6 cellular contexts compared by ENCODE assay signal in genomic region chr1:40221471-40221905, GRCh38. TPM values are rescaled to one million over a fixed set of nuclear protein-coding genes. Genes with fewer than 3 reads are reported as not detected.
"Had no signal": no experiment of that assay in that cellular context is flagged by ENCODE, and none has a peak within 500 bp of the region (broad histone marks: within the 10 kb centered on the region; RNA-seq: fewer than 3 reads in every experiment).

No MANE protein-coding gene starts in this region.

RNA-seq across cellular contexts. Expression of gene TMCO2, which starts 26.2 kb away (rescaled TPM):
- total RNA-seq: GM23248, GM23338, H1, H4, H9, HFFc6 had no signal
- polyA plus RNA-seq: GM23248, GM23338, H1 had no signal
